8 cellular contexts compared by ENCODE assay signal in the genomic region with DNA sequence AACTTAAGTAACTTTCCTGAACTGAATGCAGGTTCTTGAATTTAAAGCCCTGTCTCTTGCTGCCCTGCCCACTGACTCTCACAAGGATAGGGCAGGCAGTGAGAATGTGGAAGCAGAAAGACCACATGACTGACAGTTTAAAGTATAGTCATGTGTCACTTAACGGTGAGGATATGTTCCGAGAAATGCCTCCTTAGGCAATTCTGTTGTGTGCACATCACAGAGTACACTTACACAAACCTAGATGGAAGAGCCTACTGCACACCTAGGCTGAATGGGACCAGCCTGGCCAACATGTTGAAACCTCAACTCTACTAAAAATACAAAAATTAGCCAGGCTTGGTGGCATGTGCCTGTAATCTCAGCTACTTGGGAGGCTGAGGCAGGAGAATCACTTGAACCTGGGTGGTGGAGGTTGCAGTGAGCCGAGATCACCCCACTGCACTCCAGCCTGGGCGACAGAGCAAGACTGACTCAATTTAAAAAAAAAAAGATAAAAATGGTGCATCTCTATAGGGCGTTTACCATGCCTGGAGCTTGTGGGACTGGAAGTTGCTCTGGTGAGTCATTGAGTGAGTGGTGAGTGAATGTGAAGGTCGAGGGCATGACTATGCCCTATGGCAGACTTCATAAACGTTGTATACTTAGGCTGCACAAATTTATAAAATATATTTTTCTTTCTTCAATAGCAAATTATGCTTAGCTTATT. TPM values are rescaled to one million over a fixed set of nuclear protein-coding genes. Genes with fewer than 3 reads are reported as not detected.
DNase-seq lines count a peak whose midpoint lies in the region; ATAC-seq, FAIRE-seq and TF ChIP-seq lines count a peak whose summit lies in the region.

No MANE protein-coding gene starts in this region.

- no peak overlapping the region for H3K4me3 ChIP-seq in OCI-LY1 (ENCODE audit: low read depth, low read length, poor library complexity, severe bottlenecking)
- no peak overlapping the region for H3K4me3 ChIP-seq in brain microvascular endothelial cell (ENCODE audit: low read depth, low read length)

- in situ Hi-C loops in brain microvascular endothelial cell (cut with HindIII; ENCODE audit: low pct_ligation_motif_present, low sequenced_read_pairs), result no loop called here

- no peak for ATAC-seq in GM18873 (IDR thresholded peaks at IDR 0.05; ENCODE audit: low FRiP score, unreplicated experiment)
- ATAC-seq in GM19351 (IDR thresholded peaks at IDR 0.05; ENCODE audit: unreplicated experiment), result no peak
- no peak for ATAC-seq in HG03460 (IDR thresholded peaks at IDR 0.05; ENCODE audit: unreplicated experiment)

- H3K27ac ChIP-seq in OCI-LY1 (ENCODE audit: low read depth, low read length, poor library complexity, severe bottlenecking), result peak overlapping the region; percentile 34
- peak overlapping the region; percentile 53 for H3K27ac ChIP-seq in brain microvascular endothelial cell

- DNase-seq in ELR (ENCODE audit: low read depth) (peak; percentile 98), brain microvascular endothelial cell (peak; percentile 84), myocyte (ENCODE audit: low read depth) (peak; percentile 44), GM19239 (ENCODE audit: insufficient read length, low spot score) (no peak)

- H3K79me2 ChIP-seq in OCI-LY1 (ENCODE audit: insufficient read depth, low read length), result no peaks in the 10 kb centered on the region

- 0 out of 2 replicates have a peak, but pooled peaks cover 4% of the 10 kb centered on the region for H3F3A ChIP-seq in OCI-LY1 (ENCODE audit: insufficient read depth, low read length)

- no peak overlapping the region for H3K9ac ChIP-seq in OCI-LY1 (ENCODE audit: low read length)

- no peaks in the 10 kb centered on the region for H4K20me1 ChIP-seq in OCI-LY1 (ENCODE audit: insufficient read depth, low read length)

- no peaks in the 10 kb centered on the region for H3K9me2 ChIP-seq in OCI-LY1 (ENCODE audit: low read depth, low read length)

- no peak overlapping the region for H3K4me2 ChIP-seq in OCI-LY1 (ENCODE audit: low read length)

- no peak for FAIRE-seq in GM19239 (lab: Jason Lieb, UNC)

- H3K27me3 ChIP-seq in OCI-LY1 (ENCODE audit: insufficient read depth, low read length), result no peaks in the 10 kb centered on the region
- H3K27me3 ChIP-seq in brain microvascular endothelial cell (replicated peaks), result no peaks in the 10 kb centered on the region

- peaks cover 32% of the 10 kb centered on the region for H3K4me1 ChIP-seq in OCI-LY1 (ENCODE audit: insufficient read depth, low read length, severe bottlenecking)

- TF ChIP-seq CTCF in OCI-LY1 (IDR thresholded peaks at IDR 0.05; ENCODE audit: low read length), result no peak
- no peak for TF ChIP-seq CTCF in brain microvascular endothelial cell (IDR thresholded peaks at IDR 0.05; ENCODE audit: low read depth, low read length, missing control alignments)

- H3K9me3 ChIP-seq in OCI-LY1 (ENCODE audit: low read length), result no peaks in the 10 kb centered on the region

- H3K36me3 ChIP-seq in OCI-LY1 (ENCODE audit: insufficient read depth, low read length), result no peaks in the 10 kb centered on the region
- H3K36me3 ChIP-seq in brain microvascular endothelial cell (replicated peaks), result no peaks in the 10 kb centered on the region

- H2AFZ ChIP-seq in OCI-LY1 (ENCODE audit: low read length), result no peak overlapping the region

RNA-seq across cellular contexts. Expression of a gene that starts 18.9 kb away (rescaled TPM):
- 161 and 231 TPM in 2 replicates for total RNA-seq in myocyte
- 245 TPM for polyA plus RNA-seq in myocyte (2012)

RNA-seq across cellular contexts. Expression of a gene that starts 46.8 kb away (rescaled TPM):
- 398 and 566 TPM in 2 replicates for total RNA-seq in myocyte
- polyA plus RNA-seq in myocyte (2012), result 207 TPM

RNA-seq across cellular contexts. Expression of a gene that starts 48.2 kb away (rescaled TPM):
- 10.6 and 16.1 TPM in 2 replicates for total RNA-seq in myocyte
- 33.0 TPM for polyA plus RNA-seq in myocyte (2012)
